ENCODE assay signal across 15 cellular contexts in the genomic region with DNA sequence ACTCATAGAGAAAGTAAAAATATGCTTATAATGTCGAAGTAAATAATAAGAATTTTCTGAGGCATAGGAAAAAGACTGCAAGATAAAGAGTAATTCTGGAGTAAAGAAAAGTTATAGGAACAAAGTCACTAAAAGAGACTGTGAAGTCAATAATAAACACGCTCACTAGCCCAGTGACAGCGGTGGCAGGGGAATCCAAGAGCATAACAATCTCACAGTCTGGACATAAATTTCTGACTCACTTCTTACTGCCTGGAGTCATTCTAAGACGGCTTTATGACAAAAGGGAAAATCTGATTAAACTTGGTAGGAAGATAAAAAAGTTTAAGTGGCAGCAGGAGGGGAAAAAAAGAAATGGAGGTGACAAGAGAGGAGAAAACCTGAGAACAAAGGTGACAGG. TPM values are rescaled to one million over a fixed set of nuclear protein-coding genes. Genes with fewer than 3 reads are reported as not detected.
DNase-seq lines count a peak whose midpoint lies in the region; ATAC-seq and TF ChIP-seq lines count a peak whose summit lies in the region.
"Had no signal": no experiment of that assay in that cellular context is flagged by ENCODE, and none has a peak within 500 bp of the region (broad histone marks: within the 10 kb centered on the region; RNA-seq: fewer than 3 reads in every experiment).

No MANE protein-coding gene starts in this region.

- H3K27me3 Mint-ChIP-seq in activated T-cell treated with anti-CD3 and anti-CD28 coated beads, Interleukin-2, amount 50 U/mL, for 72 hours (ENCODE audit: low read depth), result no peaks in the 10 kb centered on the region
- peaks cover 5% of the 10 kb centered on the region for H3K27me3 Mint-ChIP-seq in activated T-cell treated with anti-CD3 and anti-CD28 coated beads, Interleukin-2, amount 50 U/mL, for 4 hours (ENCODE audit: low read depth)
- no peaks in the 10 kb centered on the region for H3K27me3 Mint-ChIP-seq in stimulated activated naive CD8-positive, alpha-beta T cell treated with anti-CD3 and anti-CD28 coated beads, Interleukin-15, amount 100 ng/mL, for 72 hours
- peaks cover 2% of the 10 kb centered on the region for H3K27me3 Mint-ChIP-seq in osteocyte (ENCODE audit: unreplicated experiment)

- H3K4me3 Mint-ChIP-seq in activated T-cell treated with anti-CD3 and anti-CD28 coated beads, Interleukin-2, amount 50 U/mL, for 72 hours, result no peak overlapping the region
- no peak overlapping the region for H3K4me3 Mint-ChIP-seq in activated T-cell treated with anti-CD3 and anti-CD28 coated beads, Interleukin-2, amount 50 U/mL, for 4 hours
- H3K4me3 Mint-ChIP-seq in stimulated activated naive CD8-positive, alpha-beta T cell treated with anti-CD3 and anti-CD28 coated beads, Interleukin-15, amount 100 ng/mL, for 72 hours, result no peak overlapping the region
- no peak overlapping the region for H3K4me3 Mint-ChIP-seq in stimulated activated effector memory CD8-positive, alpha-beta T cell treated with anti-CD3 and anti-CD28 coated beads, Interleukin-12 subunit alpha, Interleukin-12 subunit beta, amount 100 ng/mL, for 72 hours
- H3K4me3 Mint-ChIP-seq in osteocyte (ENCODE audit: unreplicated experiment), result no peak overlapping the region

- DNase-seq in NCI-H82 (lab: John Stamatoyannopoulos, UW) (peak; percentile 74), NCI-H82 treated with DMSO at 0.1 percent for 48 hours (lab: John Stamatoyannopoulos, UW; ENCODE audit: unreplicated experiment) (no peak), osteocyte (ENCODE audit: extremely low spot score, unreplicated experiment) (no peak)
- peak; percentile 12 for DNase-seq in activated T-cell treated with anti-CD3 and anti-CD28 coated beads, Interleukin-2, amount 50 U/mL, for 72 hours
- no peak for DNase-seq in activated T-cell treated with anti-CD3 and anti-CD28 coated beads, Interleukin-2, amount 50 U/mL, for 4 hours
- DNase-seq in stimulated activated naive CD8-positive, alpha-beta T cell treated with anti-CD3 and anti-CD28 coated beads, Interleukin-15, amount 100 ng/mL, for 72 hours, result no peak
- DNase-seq in stimulated activated naive CD8-positive, alpha-beta T cell treated with anti-CD3 and anti-CD28 coated beads, Interleukin-15, Interleukin-2, amounts not matched to agents 100 U/mL and 50 U/mL, for 24 hours, result no peak
- DNase-seq in stimulated activated effector memory CD8-positive, alpha-beta T cell treated with anti-CD3 and anti-CD28 coated beads, Interleukin-12 subunit alpha, Interleukin-12 subunit beta, amount 100 ng/mL, for 72 hours (ENCODE audit: low spot score in 2 of 2), result no peak
- DNase-seq: AML-193, NCI-H1417, NCI-H187, NCI-H2107, NCI-H510A, NCI-H774, PC-9 had no signal

- H3K36me3 Mint-ChIP-seq in activated T-cell treated with anti-CD3 and anti-CD28 coated beads, Interleukin-2, amount 50 U/mL, for 72 hours (ENCODE audit: insufficient read depth in 2 of 2), result peaks cover 0 to 2% of the 10 kb centered on the region in 2 donors
- no peaks in the 10 kb centered on the region for H3K36me3 Mint-ChIP-seq in activated T-cell treated with anti-CD3 and anti-CD28 coated beads, Interleukin-2, amount 50 U/mL, for 4 hours (ENCODE audit: insufficient read depth)
- no peaks in the 10 kb centered on the region for H3K36me3 Mint-ChIP-seq in stimulated activated effector memory CD8-positive, alpha-beta T cell treated with anti-CD3 and anti-CD28 coated beads, Interleukin-12 subunit alpha, Interleukin-12 subunit beta, amount 100 ng/mL, for 72 hours
- H3K36me3 Mint-ChIP-seq in osteocyte (ENCODE audit: unreplicated experiment), result no peaks in the 10 kb centered on the region

- ATAC-seq in activated T-cell treated with anti-CD3 and anti-CD28 coated beads, Interleukin-2, amount 50 U/mL, for 72 hours (replicated peaks in 1 of 2), result peak; percentile 79 to 92
- ATAC-seq in activated T-cell treated with anti-CD3 and anti-CD28 coated beads, Interleukin-2, amount 50 U/mL, for 4 hours, result no peak
- ATAC-seq in stimulated activated naive CD8-positive, alpha-beta T cell treated with anti-CD3 and anti-CD28 coated beads, Interleukin-15, amount 100 ng/mL, for 72 hours, result peak; percentile 78
- no peak for ATAC-seq in stimulated activated naive CD8-positive, alpha-beta T cell treated with anti-CD3 and anti-CD28 coated beads, Interleukin-15, Interleukin-2, amounts not matched to agents 100 U/mL and 50 U/mL, for 24 hours
- peak; percentile 74 for ATAC-seq in stimulated activated effector memory CD8-positive, alpha-beta T cell treated with anti-CD3 and anti-CD28 coated beads, Interleukin-12 subunit alpha, Interleukin-12 subunit beta, amount 100 ng/mL, for 72 hours

- H3K27ac Mint-ChIP-seq in activated T-cell treated with anti-CD3 and anti-CD28 coated beads, Interleukin-2, amount 50 U/mL, for 72 hours, result no peak overlapping the region
- no peak overlapping the region for H3K27ac Mint-ChIP-seq in stimulated activated naive CD8-positive, alpha-beta T cell treated with anti-CD3 and anti-CD28 coated beads, Interleukin-15, amount 100 ng/mL, for 72 hours
- H3K27ac Mint-ChIP-seq in stimulated activated effector memory CD8-positive, alpha-beta T cell treated with anti-CD3 and anti-CD28 coated beads, Interleukin-12 subunit alpha, Interleukin-12 subunit beta, amount 100 ng/mL, for 72 hours, result no peak overlapping the region
- H3K27ac Mint-ChIP-seq in osteocyte (ENCODE audit: unreplicated experiment), result no peak overlapping the region

- peaks cover 11% of the 10 kb centered on the region for H3K4me1 Mint-ChIP-seq in activated T-cell treated with anti-CD3 and anti-CD28 coated beads, Interleukin-2, amount 50 U/mL, for 72 hours (ENCODE audit: low read depth)
- peaks cover 9% of the 10 kb centered on the region for H3K4me1 Mint-ChIP-seq in activated T-cell treated with anti-CD3 and anti-CD28 coated beads, Interleukin-2, amount 50 U/mL, for 4 hours (ENCODE audit: low read depth)
- H3K4me1 Mint-ChIP-seq in stimulated activated naive CD8-positive, alpha-beta T cell treated with anti-CD3 and anti-CD28 coated beads, Interleukin-15, amount 100 ng/mL, for 72 hours, result peaks cover 17% of the 10 kb centered on the region
- peaks cover 8% of the 10 kb centered on the region for H3K4me1 Mint-ChIP-seq in stimulated activated effector memory CD8-positive, alpha-beta T cell treated with anti-CD3 and anti-CD28 coated beads, Interleukin-12 subunit alpha, Interleukin-12 subunit beta, amount 100 ng/mL, for 72 hours
- H3K4me1 Mint-ChIP-seq in osteocyte (ENCODE audit: unreplicated experiment), result no peaks in the 10 kb centered on the region

- TF ChIP-seq CTCF in osteocyte (IDR thresholded peaks at IDR 0.05), result no peak

- peaks cover 0 to 3% of the 10 kb centered on the region in 2 donors for H3K9me3 Mint-ChIP-seq in activated T-cell treated with anti-CD3 and anti-CD28 coated beads, Interleukin-2, amount 50 U/mL, for 72 hours
- no peaks in the 10 kb centered on the region for H3K9me3 Mint-ChIP-seq in activated T-cell treated with anti-CD3 and anti-CD28 coated beads, Interleukin-2, amount 50 U/mL, for 4 hours
- H3K9me3 Mint-ChIP-seq in stimulated activated naive CD8-positive, alpha-beta T cell treated with anti-CD3 and anti-CD28 coated beads, Interleukin-15, amount 100 ng/mL, for 72 hours, result peaks cover 0 to 4% of the 10 kb centered on the region in 2 donors
- H3K9me3 Mint-ChIP-seq in stimulated activated effector memory CD8-positive, alpha-beta T cell treated with anti-CD3 and anti-CD28 coated beads, Interleukin-12 subunit alpha, Interleukin-12 subunit beta, amount 100 ng/mL, for 72 hours, result no peaks in the 10 kb centered on the region
- H3K9me3 Mint-ChIP-seq in osteocyte (ENCODE audit: unreplicated experiment), result no peaks in the 10 kb centered on the region

RNA-seq across cellular contexts. Expression of a gene that starts 56.4 kb away (rescaled TPM):
- 1 to 10 TPM in 1 of 2 donors, under 1 TPM in 1; 0.44 to 2.3 TPM for total RNA-seq in activated T-cell treated with anti-CD3 and anti-CD28 coated beads, Interleukin-2, amount 50 U/mL, for 72 hours
- 1 to 10 TPM; 1.6 to 8.0 (median 4.4) TPM for total RNA-seq in activated T-cell treated with anti-CD3 and anti-CD28 coated beads, Interleukin-2, amount 50 U/mL, for 4 hours
- 4.6 and 9.1 TPM in 2 replicates for total RNA-seq in osteocyte

Comparison
In these comparisons a context has a peak if more than half of its experiments do, and no peak if none do; other contexts are left out.
1. DNase-seq: peak in NCI-H82 (single experiment) and activated T-cell treated with anti-CD3 and anti-CD28 coated beads, Interleukin-2, amount 50 U/mL, for 72 hours (2 of 2); none in NCI-H82 treated with DMSO at 0.1 percent for 48 hours (single experiment), activated T-cell treated with anti-CD3 and anti-CD28 coated beads, Interleukin-2, amount 50 U/mL, for 4 hours (single experiment), stimulated activated naive CD8-positive, alpha-beta T cell treated with anti-CD3 and anti-CD28 coated beads, Interleukin-15, amount 100 ng/mL, for 72 hours (0 of 2), stimulated activated naive CD8-positive, alpha-beta T cell treated with anti-CD3 and anti-CD28 coated beads, Interleukin-15, Interleukin-2, amounts not matched to agents 100 U/mL and 50 U/mL, for 24 hours (single experiment), stimulated activated effector memory CD8-positive, alpha-beta T cell treated with anti-CD3 and anti-CD28 coated beads, Interleukin-12 subunit alpha, Interleukin-12 subunit beta, amount 100 ng/mL, for 72 hours (0 of 2) and osteocyte (single experiment).
2. ATAC-seq: peak in activated T-cell treated with anti-CD3 and anti-CD28 coated beads, Interleukin-2, amount 50 U/mL, for 72 hours (2 of 2), stimulated activated naive CD8-positive, alpha-beta T cell treated with anti-CD3 and anti-CD28 coated beads, Interleukin-15, amount 100 ng/mL, for 72 hours (single experiment) and stimulated activated effector memory CD8-positive, alpha-beta T cell treated with anti-CD3 and anti-CD28 coated beads, Interleukin-12 subunit alpha, Interleukin-12 subunit beta, amount 100 ng/mL, for 72 hours (single experiment); none in activated T-cell treated with anti-CD3 and anti-CD28 coated beads, Interleukin-2, amount 50 U/mL, for 4 hours (0 of 2) and stimulated activated naive CD8-positive, alpha-beta T cell treated with anti-CD3 and anti-CD28 coated beads, Interleukin-15, Interleukin-2, amounts not matched to agents 100 U/mL and 50 U/mL, for 24 hours (single experiment).